Comparison of ENCODE assay signal across 1 cellular context in the genomic region with DNA sequence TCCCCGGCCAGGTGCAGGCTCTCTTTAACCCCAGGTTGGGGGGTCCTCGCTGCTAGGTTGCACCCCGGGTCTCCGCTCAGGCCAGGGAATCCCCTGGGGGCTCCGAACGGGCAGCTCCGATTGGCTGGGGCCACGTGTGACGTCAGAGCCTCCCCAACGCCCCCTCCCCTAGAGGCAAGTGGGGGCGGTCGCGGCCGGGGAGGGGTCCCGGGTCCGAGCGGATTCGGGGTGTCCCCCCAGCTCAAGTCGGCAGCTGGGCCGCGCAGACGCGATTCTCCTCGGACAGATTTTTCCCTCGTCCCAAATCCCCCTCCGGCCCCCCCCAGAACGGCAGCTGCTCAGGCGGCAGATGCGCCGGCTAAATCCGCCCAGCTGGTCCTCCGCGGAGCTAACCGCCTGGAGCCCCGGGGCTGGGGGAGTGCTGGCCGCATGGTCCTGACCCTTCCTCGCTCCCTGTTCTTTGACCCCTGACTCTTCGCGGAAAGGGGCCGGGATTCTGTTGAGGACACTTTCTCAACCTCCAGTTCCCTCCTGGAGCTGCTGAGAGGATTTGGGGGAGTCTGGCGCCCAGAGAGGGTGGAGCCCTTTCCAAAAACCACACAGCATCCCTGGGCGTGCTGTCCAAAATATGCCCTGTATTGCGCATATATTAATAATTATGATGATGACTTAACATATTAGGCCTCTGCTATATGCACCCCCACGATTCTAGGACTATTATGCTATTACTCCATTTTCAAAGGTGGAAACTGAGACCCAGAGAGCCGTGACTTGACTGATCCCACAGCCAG.
TF ChIP-seq lines count a peak whose summit lies in the region.

No MANE protein-coding gene starts in this region.

TF ChIP-seq in GM12878, 131 proteins besides CTCF, POLR2A, EP300 and RAD21:
- TF ChIP-seq ASH2L (IDR thresholded peaks at IDR 0.05; ENCODE audit: borderline replicate concordance, low read depth) (no peak), MLLT1 (IDR thresholded peaks at IDR 0.05) (no peak), YY1 (IDR thresholded peaks at IDR 0.05; ENCODE audit: low read depth, low read length) (no peak), IRF3 (IDR thresholded peaks at IDR 0.05) (no peak), HDGF (IDR thresholded peaks at IDR 0.05) (no peak)
- TF ChIP-seq, protein P1, sequence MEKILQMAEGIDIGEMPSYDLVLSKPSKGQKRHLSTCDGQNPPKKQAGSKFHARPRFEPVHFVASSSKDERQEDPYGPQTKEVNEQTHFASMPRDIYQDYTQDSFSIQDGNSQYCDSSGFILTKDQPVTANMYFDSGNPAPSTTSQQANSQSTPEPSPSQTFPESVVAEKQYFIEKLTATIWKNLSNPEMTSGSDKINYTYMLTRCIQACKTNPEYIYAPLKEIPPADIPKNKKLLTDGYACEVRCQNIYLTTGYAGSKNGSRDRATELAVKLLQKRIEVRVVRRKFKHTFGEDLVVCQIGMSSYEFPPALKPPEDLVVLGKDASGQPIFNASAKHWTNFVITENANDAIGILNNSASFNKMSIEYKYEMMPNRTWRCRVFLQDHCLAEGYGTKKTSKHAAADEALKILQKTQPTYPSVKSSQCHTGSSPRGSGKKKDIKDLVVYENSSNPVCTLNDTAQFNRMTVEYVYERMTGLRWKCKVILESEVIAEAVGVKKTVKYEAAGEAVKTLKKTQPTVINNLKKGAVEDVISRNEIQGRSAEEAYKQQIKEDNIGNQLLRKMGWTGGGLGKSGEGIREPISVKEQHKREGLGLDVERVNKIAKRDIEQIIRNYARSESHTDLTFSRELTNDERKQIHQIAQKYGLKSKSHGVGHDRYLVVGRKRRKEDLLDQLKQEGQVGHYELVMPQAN (conservative IDR thresholded peaks at IDR 0.05) = no peak
- TF ChIP-seq, protein P2, sequence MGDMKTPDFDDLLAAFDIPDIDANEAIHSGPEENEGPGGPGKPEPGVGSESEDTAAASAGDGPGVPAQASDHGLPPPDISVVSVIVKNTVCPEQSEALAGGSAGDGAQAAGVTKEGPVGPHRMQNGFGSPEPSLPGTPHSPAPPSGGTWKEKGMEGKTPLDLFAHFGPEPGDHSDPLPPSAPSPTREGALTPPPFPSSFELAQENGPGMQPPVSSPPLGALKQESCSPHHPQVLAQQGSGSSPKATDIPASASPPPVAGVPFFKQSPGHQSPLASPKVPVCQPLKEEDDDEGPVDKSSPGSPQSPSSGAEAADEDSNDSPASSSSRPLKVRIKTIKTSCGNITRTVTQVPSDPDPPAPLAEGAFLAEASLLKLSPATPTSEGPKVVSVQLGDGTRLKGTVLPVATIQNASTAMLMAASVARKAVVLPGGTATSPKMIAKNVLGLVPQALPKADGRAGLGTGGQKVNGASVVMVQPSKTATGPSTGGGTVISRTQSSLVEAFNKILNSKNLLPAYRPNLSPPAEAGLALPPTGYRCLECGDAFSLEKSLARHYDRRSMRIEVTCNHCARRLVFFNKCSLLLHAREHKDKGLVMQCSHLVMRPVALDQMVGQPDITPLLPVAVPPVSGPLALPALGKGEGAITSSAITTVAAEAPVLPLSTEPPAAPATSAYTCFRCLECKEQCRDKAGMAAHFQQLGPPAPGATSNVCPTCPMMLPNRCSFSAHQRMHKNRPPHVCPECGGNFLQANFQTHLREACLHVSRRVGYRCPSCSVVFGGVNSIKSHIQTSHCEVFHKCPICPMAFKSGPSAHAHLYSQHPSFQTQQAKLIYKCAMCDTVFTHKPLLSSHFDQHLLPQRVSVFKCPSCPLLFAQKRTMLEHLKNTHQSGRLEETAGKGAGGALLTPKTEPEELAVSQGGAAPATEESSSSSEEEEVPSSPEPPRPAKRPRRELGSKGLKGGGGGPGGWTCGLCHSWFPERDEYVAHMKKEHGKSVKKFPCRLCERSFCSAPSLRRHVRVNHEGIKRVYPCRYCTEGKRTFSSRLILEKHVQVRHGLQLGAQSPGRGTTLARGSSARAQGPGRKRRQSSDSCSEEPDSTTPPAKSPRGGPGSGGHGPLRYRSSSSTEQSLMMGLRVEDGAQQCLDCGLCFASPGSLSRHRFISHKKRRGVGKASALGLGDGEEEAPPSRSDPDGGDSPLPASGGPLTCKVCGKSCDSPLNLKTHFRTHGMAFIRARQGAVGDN (IDR thresholded peaks at IDR 0.05) = no peak
